ENCODE assay signal across 8 cellular contexts in the genomic region with DNA sequence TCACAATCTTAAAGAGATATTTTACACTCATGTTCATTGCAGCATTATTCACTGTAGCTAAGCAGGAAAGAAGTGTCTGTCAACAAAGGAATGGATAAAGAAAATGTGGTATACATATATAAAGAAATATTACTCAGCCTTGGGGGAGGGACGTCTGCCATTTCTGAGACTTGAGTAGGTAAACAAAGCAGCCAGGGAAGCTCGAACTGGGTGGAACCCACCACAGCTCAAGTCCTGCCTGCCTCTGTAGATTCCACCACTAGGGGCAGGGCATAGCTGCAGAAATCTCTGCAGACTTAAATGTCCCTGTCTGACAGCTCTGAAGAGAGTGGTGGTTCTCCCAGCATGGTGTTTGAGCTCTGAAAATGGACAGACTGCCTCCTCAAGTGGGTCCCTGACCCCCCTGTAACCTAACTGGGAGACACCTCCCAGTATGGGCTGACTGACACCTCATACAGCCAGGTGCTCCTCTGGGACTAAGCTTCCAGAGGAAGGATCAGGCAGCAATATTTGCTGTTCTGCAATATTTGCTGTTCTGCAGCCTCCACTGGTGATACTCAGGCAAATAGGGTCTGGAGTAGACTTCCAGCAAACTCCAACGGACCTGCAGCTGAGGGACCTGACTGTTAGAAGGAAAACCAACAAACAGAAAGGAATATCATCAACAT.
DNase-seq lines count a peak whose midpoint lies in the region; TF ChIP-seq lines count a peak whose summit lies in the region.
"Not testable (repeated sequence)": the region's sequence is repeated elsewhere in the genome, so short reads cannot be mapped to it uniquely, and the experiment has no call there.

No MANE protein-coding gene starts in this region.

- DNase-seq in DMS 273 (lab: John Stamatoyannopoulos, UW; ENCODE audit: unreplicated experiment) (peak; percentile 9), NCI-H460 (ENCODE audit: extremely low read depth, low read depth) (peak; percentile 19), UCSD-AML1 (lab: John Stamatoyannopoulos, UW; ENCODE audit: unreplicated experiment) (peak; percentile 34), dermis blood vessel endothelial cell (peak; percentile 74), left ventricle myocardium inferior (peak; percentile 29), myocyte (ENCODE audit: low read depth) (peak; percentile 50)
- DNase-seq in HFFc6, tibial artery: not testable (repeated sequence)

- H3K27ac Mint-ChIP-seq in HFFc6 = not testable (repeated sequence)

- H3K36me3 ChIP-seq in left ventricle myocardium inferior, tibial artery: not testable (repeated sequence)

- peak; percentile 59; the same call in 1 of the 2 replicates for TF ChIP-seq CTCF in HFFc6 (IDR thresholded peaks at IDR 0.05)
- peak; percentile 80 for TF ChIP-seq CTCF in left ventricle myocardium inferior (IDR thresholded peaks at IDR 0.05; ENCODE audit: borderline replicate concordance)
- peak; percentile 41 to 46 for TF ChIP-seq CTCF in tibial artery (IDR thresholded peaks at IDR 0.05)

- not testable (repeated sequence) for H3K27me3 Mint-ChIP-seq in HFFc6 (ENCODE audit: insufficient read depth)

- H3K36me3 Mint-ChIP-seq in HFFc6 (ENCODE audit: low read depth) = not testable (repeated sequence)

- H3K27me3 ChIP-seq in left ventricle myocardium inferior (ENCODE audit: low read depth); tibial artery: not testable (repeated sequence)

- intact Hi-C loops in left ventricle myocardium inferior (cut with micrococcal nuclease); tibial artery (cut with DNase I; ENCODE audit: low total_unique reads): not testable (repeated sequence)

- H3K27ac ChIP-seq in left ventricle myocardium inferior (replicated peaks); tibial artery: not testable (repeated sequence)

- H3K4me1 ChIP-seq in left ventricle myocardium inferior, tibial artery: not testable (repeated sequence)

- peaks cover 33% of the 10 kb centered on the region for H3K9me3 Mint-ChIP-seq in HFFc6

- peaks cover 48% of the 10 kb centered on the region for H3K9me3 ChIP-seq in left ventricle myocardium inferior (replicated peaks)
- H3K9me3 ChIP-seq in tibial artery = peaks cover 0 to 13% (median 0%) of the 10 kb centered on the region in 3 donors

- not testable (repeated sequence) for H3K4me1 Mint-ChIP-seq in HFFc6 (ENCODE audit: low read depth)

- H3K4me3 Mint-ChIP-seq in HFFc6 = not testable (repeated sequence)

- H3K4me3 ChIP-seq in left ventricle myocardium inferior, tibial artery: not testable (repeated sequence)
